In the genomic region with DNA sequence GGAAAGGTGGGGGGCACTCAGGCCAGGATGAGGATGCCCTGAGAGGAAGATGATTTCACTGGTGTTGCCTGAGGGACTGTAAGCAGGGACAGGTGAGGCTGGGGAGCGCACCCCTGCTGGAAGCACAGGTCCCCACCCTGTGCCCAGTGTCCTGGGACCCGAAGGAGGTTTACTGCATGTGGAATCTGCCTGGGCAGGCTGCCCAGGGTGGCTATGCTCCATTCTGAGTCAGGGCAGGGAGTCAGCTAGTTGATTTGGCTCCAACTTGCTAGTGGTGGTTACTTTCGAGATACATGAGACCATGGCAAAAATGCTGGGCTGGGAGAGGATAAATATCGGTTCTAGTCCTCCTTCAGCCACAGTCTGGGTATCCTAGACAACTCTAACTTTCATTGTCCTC, we compare ENCODE assay signal across 11 cellular contexts. TPM values are rescaled to one million over a fixed set of nuclear protein-coding genes. Genes with fewer than 3 reads are reported as not detected.
DNase-seq lines count a peak whose midpoint lies in the region; ATAC-seq and TF ChIP-seq lines count a peak whose summit lies in the region.
"Had no signal": no experiment of that assay in that cellular context is flagged by ENCODE, and none has a peak within 500 bp of the region (broad histone marks: within the 10 kb centered on the region; RNA-seq: fewer than 3 reads in every experiment).

No MANE protein-coding gene starts in this region.

- no peak overlapping the region for H2BK12ac ChIP-seq in H9 (ENCODE audit: insufficient read length, low read depth, low read length)

- H3K4me1 ChIP-seq in psoas muscle (peaks cover 34% of the 10 kb centered on the region), H9 (ENCODE audit: insufficient read depth, low read length) (peaks cover 3% of the 10 kb centered on the region; the same call in 1 of the 2 replicates)

- BruUV-seq in Calu3 (replicated peaks; lab: Mats Ljungman, UMichigan): no TSS peak

- H3K27me3 ChIP-seq in psoas muscle (ENCODE audit: insufficient read depth in 3 of 3, low read length in 2 of 3): no peaks in the 10 kb centered on the region
- peaks cover 3% of the 10 kb centered on the region; the same call in 1 of the 2 replicates for H3K27me3 ChIP-seq in H9 (ENCODE audit: insufficient read depth, low read length)

- peak overlapping the region; percentile 32 for H3K27ac ChIP-seq in psoas muscle
- no peak overlapping the region for H3K27ac ChIP-seq in H9 (ENCODE audit: insufficient read length, low read depth, low read length)
- H3K27ac ChIP-seq: HL-60 had no signal

- H3K18ac ChIP-seq in H9 (ENCODE audit: insufficient read length, low read depth, low read length): no peak overlapping the region

- H2BK5ac ChIP-seq in H9 (ENCODE audit: insufficient read length, low read length): no peak overlapping the region

- H3K36me3 Mint-ChIP-seq in Calu3 (ENCODE audit: insufficient read depth, unreplicated experiment) (peaks cover 15% of the 10 kb centered on the region), H9 (ENCODE audit: insufficient read depth in 1 of 3, low read depth in 3 of 3) (no peaks in the 10 kb centered on the region)

- no peak overlapping the region for H3T11ph ChIP-seq in H9 (ENCODE audit: low read length)

- H3K4me3 ChIP-seq in psoas muscle: no peak overlapping the region

- no peak overlapping the region for H4K8ac ChIP-seq in H9 (replicated peaks; ENCODE audit: insufficient read length, low read depth, low read length)

- no peak overlapping the region for H3K4ac ChIP-seq in H9 (ENCODE audit: low read depth, low read length)

- peaks cover 0 to 7% of the 10 kb centered on the region in 2 donors for H3K36me3 ChIP-seq in psoas muscle (ENCODE audit: insufficient read depth in 1 of 2, low read depth in 1 of 2)

- H3K23ac ChIP-seq in H9 (ENCODE audit: insufficient read length, low read depth, low read length): no peak overlapping the region

- H4K5ac ChIP-seq in H9 (ENCODE audit: insufficient read length, low read depth, low read length): no peak overlapping the region

- intact Hi-C loops in Calu3 (cut with micrococcal nuclease; ENCODE audit: unreplicated experiment) (loop anchor here (2.0 to 10.0 kb wide), 2 partner anchors 230 to 396 kb away; a partner anchor contains a TSS), psoas muscle (cut with DNase I) (no loop called here)

- no peak overlapping the region for H3K9ac ChIP-seq in H9 (ENCODE audit: extremely low read depth, insufficient read length, low read length)

- no peaks in the 10 kb centered on the region for H4K20me1 ChIP-seq in H9 (ENCODE audit: control insufficient read depth, insufficient read depth, insufficient read length)

- 20 to 28% (median 25%) methylated on average over 4 of the region's 4 CpGs for WGBS in psoas muscle, 3 donors
- no CpG with 5 or more reads among the region's 4 CpGs for WGBS in H9 (ENCODE audit: extremely low coverage, insufficient read length, low lambda C conversion rate)

- no peaks in the 10 kb centered on the region for H3K79me1 ChIP-seq in H9 (ENCODE audit: insufficient read depth, low read depth, low read length, poor library complexity, severe bottlenecking)

- H4K91ac ChIP-seq in H9 (ENCODE audit: insufficient read length, low read depth, low read length): no peak overlapping the region

- H3K27me3 Mint-ChIP-seq in Calu3 (ENCODE audit: unreplicated experiment): no peaks in the 10 kb centered on the region
- peaks cover 55% of the 10 kb centered on the region for H3K27me3 Mint-ChIP-seq in H9 (ENCODE audit: low read depth)

- H3K9me3 ChIP-seq in psoas muscle: no peaks in the 10 kb centered on the region
- H3K9me3 ChIP-seq in H9 (ENCODE audit: control insufficient read depth, low read depth, low read length): no peaks in the 10 kb centered on the region

- TF ChIP-seq CTCF in Calu3 (IDR thresholded peaks at IDR 0.05; ENCODE audit: unreplicated experiment): no peak
- no peak for TF ChIP-seq CTCF in psoas muscle (IDR thresholded peaks at IDR 0.05)
- no peak for TF ChIP-seq CTCF in H9 (conservative IDR thresholded peaks at IDR 0.05)

- peaks cover 6% of the 10 kb centered on the region for H3K23me2 ChIP-seq in H9 (ENCODE audit: insufficient read length, low read depth, low read length, poor library complexity, severe bottlenecking)

- H3K4me3 Mint-ChIP-seq in Calu3 (ENCODE audit: low read depth, unreplicated experiment) (no peak overlapping the region), H9 (peak overlapping the region in 1 of 2 experiments; percentile 78; a peak in 1 of 5 replicates)

- CTCF ChIA-PET in Calu3 (lab: Charles Lee): interaction anchor here (2.4 kb wide), 1 partner anchor 45 kb away, joined by 17 read pairs; no protein-coding TSS in a partner anchor

- H2AK5ac ChIP-seq in H9 (ENCODE audit: insufficient read length, low read length): no peak overlapping the region

- H3K56ac ChIP-seq in H9 (ENCODE audit: insufficient read length, low read depth, low read length): no peak overlapping the region

- no peak overlapping the region for H2AFZ ChIP-seq in H9 (ENCODE audit: low read length)

- no peak overlapping the region for H3K4me2 ChIP-seq in H9 (ENCODE audit: insufficient read depth, insufficient read length, low read length)

- H2BK20ac ChIP-seq in H9 (ENCODE audit: low read depth, low read length, poor library complexity, severe bottlenecking): no peak overlapping the region

- peak; percentile 56 for ATAC-seq in SK-N-SH treated with all-trans-retinoic acid at 6 μM for 48 hours
- peak; percentile 71 to 84 (median 76) for ATAC-seq in psoas muscle
- no peak for ATAC-seq in HG03039 (IDR thresholded peaks at IDR 0.05; ENCODE audit: unreplicated experiment)
- no peak for ATAC-seq in HG03457 (IDR thresholded peaks at IDR 0.05; ENCODE audit: unreplicated experiment)
- no peak for ATAC-seq in HG03025 (IDR thresholded peaks at IDR 0.05; ENCODE audit: low FRiP score, unreplicated experiment)

- no peaks in the 10 kb centered on the region for H3K79me2 ChIP-seq in H9 (ENCODE audit: insufficient read depth, low read length)

- no peak overlapping the region for H3K14ac ChIP-seq in H9 (ENCODE audit: insufficient read depth, low read length)

- DNase-seq in Calu3 (no peak), fibroblast of the conjunctiva (ENCODE audit: low read depth) (peak; percentile 45), psoas muscle (peak; percentile 72 to 85), H9 (no peak)
- DNase-seq: C1 segment of cervical spinal cord, NCI-H2081 treated with DMSO at 0.1 percent for 48 hours had no signal

- H2BK15ac ChIP-seq in H9 (ENCODE audit: low read depth, low read length): no peak overlapping the region

- H2BK120ac ChIP-seq in H9 (ENCODE audit: low read depth, low read length, poor library complexity, severe bottlenecking): no peak overlapping the region

- H3K27ac Mint-ChIP-seq in Calu3 (ENCODE audit: unreplicated experiment) (peak overlapping the region; percentile 72), H9 (no peak overlapping the region)

- no peaks in the 10 kb centered on the region for H3K9me3 Mint-ChIP-seq in Calu3 (ENCODE audit: low read depth, unreplicated experiment)
- no peaks in the 10 kb centered on the region; a peak in 1 of 5 replicates for H3K9me3 Mint-ChIP-seq in H9

- H3K4me1 Mint-ChIP-seq in Calu3 (ENCODE audit: low read depth, unreplicated experiment) (peaks cover 65% of the 10 kb centered on the region), H9 (peaks cover 33 to 37% of the 10 kb centered on the region in 2 experiments)

TF ChIP-seq in SK-N-SH treated with all-trans-retinoic acid at 6 μM for 48 hours, 23 proteins besides CTCF, POLR2A, EP300 and RAD21:
- TF ChIP-seq ZNF565 (CRISPR knock-in tag; conservative IDR thresholded peaks at IDR 0.05; ENCODE audit: low read depth) (no peak), GLIS3 (CRISPR knock-in tag; IDR thresholded peaks at IDR 0.05) (no peak), OSR1 (CRISPR knock-in tag; IDR thresholded peaks at IDR 0.05) (no peak), ZC3H10 (CRISPR knock-in tag; IDR thresholded peaks at IDR 0.05) (no peak), TOX (CRISPR knock-in tag; IDR thresholded peaks at IDR 0.05; ENCODE audit: borderline replicate concordance) (no peak), ZNF70 (CRISPR knock-in tag; IDR thresholded peaks at IDR 0.05) (no peak)
- TF ChIP-seq, protein P1, sequence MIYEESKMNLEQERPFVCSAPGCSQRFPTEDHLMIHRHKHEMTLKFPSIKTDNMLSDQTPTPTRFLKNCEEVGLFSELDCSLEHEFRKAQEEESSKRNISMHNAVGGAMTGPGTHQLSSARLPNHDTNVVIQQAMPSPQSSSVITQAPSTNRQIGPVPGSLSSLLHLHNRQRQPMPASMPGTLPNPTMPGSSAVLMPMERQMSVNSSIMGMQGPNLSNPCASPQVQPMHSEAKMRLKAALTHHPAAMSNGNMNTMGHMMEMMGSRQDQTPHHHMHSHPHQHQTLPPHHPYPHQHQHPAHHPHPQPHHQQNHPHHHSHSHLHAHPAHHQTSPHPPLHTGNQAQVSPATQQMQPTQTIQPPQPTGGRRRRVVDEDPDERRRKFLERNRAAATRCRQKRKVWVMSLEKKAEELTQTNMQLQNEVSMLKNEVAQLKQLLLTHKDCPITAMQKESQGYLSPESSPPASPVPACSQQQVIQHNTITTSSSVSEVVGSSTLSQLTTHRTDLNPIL (CRISPR knock-in tag; IDR thresholded peaks at IDR 0.05; ENCODE audit: low read depth): no peak

RNA-seq across cellular contexts. Expression of a gene that starts 7.9 kb away (rescaled TPM):
- total RNA-seq in Calu3 (2022): 11.7 and 17.3 TPM in 2 replicates
- 1 to 10 TPM in 3 of 4 donors, under 1 TPM in 1; 0.80 to 3.1 (median 1.9) TPM for total RNA-seq in psoas muscle
- under 1 TPM; 0.20 to 0.75 (median 0.46) TPM for polyA plus RNA-seq in psoas muscle
- total RNA-seq in H9 (2021): not detected in 2 replicates

Comparison
In these comparisons a context has a peak if more than half of its experiments do, and no peak if none do; other contexts are left out.
1. DNase-seq: peak in fibroblast of the conjunctiva (single experiment) and psoas muscle (2 of 2); none in Calu3 (single experiment) and H9 (single experiment).
2. ATAC-seq: peak in SK-N-SH treated with all-trans-retinoic acid at 6 μM for 48 hours (single experiment) and psoas muscle (4 of 4); none in HG03039 (single experiment), HG03457 (single experiment) and HG03025 (single experiment).